14 cellular contexts compared by ENCODE assay signal in genomic region chr1:9068971-9069323, GRCh38. TPM values are rescaled to one million over a fixed set of nuclear protein-coding genes. Genes with fewer than 3 reads are reported as not detected.
DNase-seq lines count a peak whose midpoint lies in the region; ATAC-seq and TF ChIP-seq lines count a peak whose summit lies in the region.
"Had no signal": no experiment of that assay in that cellular context is flagged by ENCODE, and none has a peak within 500 bp of the region (broad histone marks: within the 10 kb centered on the region; RNA-seq: fewer than 3 reads in every experiment).

No MANE protein-coding gene starts in this region.

- H4K8ac ChIP-seq in mesenchymal stem cell (ENCODE audit: low read length): no peak overlapping the region

- H3K18ac ChIP-seq in mesenchymal stem cell (ENCODE audit: low read depth in 1 of 2, low read length in 2 of 2): no peak overlapping the region

- no peaks in the 10 kb centered on the region for H3K9me3 Mint-ChIP-seq in stimulated activated naive CD8-positive, alpha-beta T cell treated with anti-CD3 and anti-CD28 coated beads, Interleukin-15, Interleukin-2, amounts not matched to agents 100 ng/mL and 50 ng/mL, for 24 hours
- no peaks in the 10 kb centered on the region for H3K9me3 Mint-ChIP-seq in activated T-helper 2 cell treated with anti-CD3 and anti-CD28 coated beads, Interferon-gamma antibody, Interleukin-2, Interleukin-4, amounts not matched to agents 10 μg/mL and 5 μg/mL and 100 μg/mL, durations not matched to agents 14 hours and 24 hours and 36 hours

- no peaks in the 10 kb centered on the region for H3K9me3 ChIP-seq in mammary epithelial cell (replicated peaks; ENCODE audit: insufficient read depth, low read length)
- H3K9me3 ChIP-seq in mesenchymal stem cell (ENCODE audit: control insufficient read depth, low read length): no peaks in the 10 kb centered on the region
- H3K9me3 ChIP-seq: BE2C had no signal

- H4K91ac ChIP-seq in mesenchymal stem cell (ENCODE audit: low read length): no peak overlapping the region

- ATAC-seq in stimulated activated naive CD8-positive, alpha-beta T cell treated with anti-CD3 and anti-CD28 coated beads, Interleukin-15, Interleukin-2, amounts not matched to agents 100 U/mL and 50 U/mL, for 24 hours: no peak
- no peak for ATAC-seq in GM18909 (IDR thresholded peaks at IDR 0.05; ENCODE audit: poor library complexity, unreplicated experiment)
- ATAC-seq in GM18517 (IDR thresholded peaks at IDR 0.05; ENCODE audit: unreplicated experiment): no peak

- CTCF ChIA-PET in mammary epithelial cell (lab: Charles Lee; ENCODE audit: low non-redundant PET): no interaction called here

- H2BK5ac ChIP-seq in mesenchymal stem cell (ENCODE audit: low read depth, low read length, poor library complexity, severe bottlenecking): no peak overlapping the region

- no peak for TF ChIP-seq CTCF in mammary epithelial cell (conservative IDR thresholded peaks at IDR 0.05 in 1 of 2, IDR thresholded peaks at IDR 0.05 in 1 of 2; ENCODE audit: extremely low read depth in 1 of 2, insufficient read depth in 1 of 2, low read depth in 1 of 2, low read length in 2 of 2)

- no peaks in the 10 kb centered on the region for H3K36me3 ChIP-seq in mammary epithelial cell (ENCODE audit: insufficient read depth, low read length)
- H3K36me3 ChIP-seq in mesenchymal stem cell (ENCODE audit: control insufficient read depth in 1 of 2, insufficient read depth in 2 of 2, low read depth in 1 of 2, low read length in 2 of 2): no peaks in the 10 kb centered on the region
- H3K36me3 ChIP-seq: BE2C had no signal

- peak overlapping the region; percentile 75 for H2AFZ ChIP-seq in mammary epithelial cell (ENCODE audit: low read depth, low read length)
- H2AFZ ChIP-seq in mesenchymal stem cell (ENCODE audit: low read depth, low read length): no peak overlapping the region

- intact Hi-C loops in mammary epithelial cell (cut with micrococcal nuclease): no loop called here
- intact Hi-C loops in activated T-helper 2 cell treated with anti-CD3 and anti-CD28 coated beads, Interferon-gamma antibody, Interleukin-2, Interleukin-4, amounts not matched to agents 10 μg/mL and 5 μg/mL and 100 μg/mL, durations not matched to agents 14 hours and 24 hours and 36 hours (cut with micrococcal nuclease): no loop called here

- H3K79me1 ChIP-seq in mesenchymal stem cell (replicated peaks; ENCODE audit: low read length, poor library complexity, severe bottlenecking): no peaks in the 10 kb centered on the region

- WGBS in mammary epithelial cell (ENCODE audit: low coverage, missing lambda C conversion rate): 7% methylated on average over 4 of the region's 4 CpGs
- WGBS in mesenchymal stem cell: 97% methylated on average over 4 of the region's 4 CpGs

- H2AK5ac ChIP-seq in mesenchymal stem cell (ENCODE audit: low read length, severe bottlenecking): no peak overlapping the region

- no peak overlapping the region for H3K27ac Mint-ChIP-seq in stimulated activated naive CD8-positive, alpha-beta T cell treated with anti-CD3 and anti-CD28 coated beads, Interleukin-15, Interleukin-2, amounts not matched to agents 100 ng/mL and 50 ng/mL, for 24 hours
- H3K27ac Mint-ChIP-seq in activated T-helper 2 cell treated with anti-CD3 and anti-CD28 coated beads, Interferon-gamma antibody, Interleukin-2, Interleukin-4, amounts not matched to agents 10 μg/mL and 5 μg/mL and 100 μg/mL, durations not matched to agents 14 hours and 24 hours and 36 hours: no peak overlapping the region

- no peak overlapping the region for H3K14ac ChIP-seq in mesenchymal stem cell (ENCODE audit: low read length in 2 of 2)

- no peak overlapping the region for H2BK12ac ChIP-seq in mesenchymal stem cell (ENCODE audit: low read length in 2 of 2)

- H3K27ac ChIP-seq in mammary epithelial cell (ENCODE audit: insufficient read depth, low read depth, low read length): no peak overlapping the region
- peak overlapping the region; percentile 18 for H3K27ac ChIP-seq in mesenchymal stem cell (ENCODE audit: low read length, poor library complexity, severe bottlenecking)

- no peaks in the 10 kb centered on the region for H4K20me1 ChIP-seq in mammary epithelial cell (ENCODE audit: insufficient read depth, low read length)

- peaks cover 11% of the 10 kb centered on the region for H3K4me1 Mint-ChIP-seq in stimulated activated naive CD8-positive, alpha-beta T cell treated with anti-CD3 and anti-CD28 coated beads, Interleukin-15, Interleukin-2, amounts not matched to agents 100 ng/mL and 50 ng/mL, for 24 hours (ENCODE audit: low read depth)
- peaks cover 11% of the 10 kb centered on the region for H3K4me1 Mint-ChIP-seq in activated T-helper 2 cell treated with anti-CD3 and anti-CD28 coated beads, Interferon-gamma antibody, Interleukin-2, Interleukin-4, amounts not matched to agents 10 μg/mL and 5 μg/mL and 100 μg/mL, durations not matched to agents 14 hours and 24 hours and 36 hours (ENCODE audit: low read depth)

- no peak overlapping the region for H3K4ac ChIP-seq in mesenchymal stem cell (ENCODE audit: low read depth in 1 of 2, low read length in 2 of 2)

- dilution Hi-C loops in mammary epithelial cell (cut with HindIII; ENCODE audit: low sequenced_read_pairs): no loop called here

- H3K27me3 Mint-ChIP-seq in stimulated activated naive CD8-positive, alpha-beta T cell treated with anti-CD3 and anti-CD28 coated beads, Interleukin-15, Interleukin-2, amounts not matched to agents 100 ng/mL and 50 ng/mL, for 24 hours: peaks cover under 1% of the 10 kb centered on the region
- H3K27me3 Mint-ChIP-seq in activated T-helper 2 cell treated with anti-CD3 and anti-CD28 coated beads, Interferon-gamma antibody, Interleukin-2, Interleukin-4, amounts not matched to agents 10 μg/mL and 5 μg/mL and 100 μg/mL, durations not matched to agents 14 hours and 24 hours and 36 hours (ENCODE audit: low read depth): peaks cover 25% of the 10 kb centered on the region

- no peaks in the 10 kb centered on the region for H3K79me2 ChIP-seq in mammary epithelial cell (ENCODE audit: insufficient read depth, low read length)

- H3K23ac ChIP-seq in mesenchymal stem cell (ENCODE audit: low read length in 2 of 2): no peak overlapping the region

- no peaks in the 10 kb centered on the region for H3K36me3 Mint-ChIP-seq in stimulated activated naive CD8-positive, alpha-beta T cell treated with anti-CD3 and anti-CD28 coated beads, Interleukin-15, Interleukin-2, amounts not matched to agents 100 ng/mL and 50 ng/mL, for 24 hours (ENCODE audit: low read depth)
- no peaks in the 10 kb centered on the region for H3K36me3 Mint-ChIP-seq in activated T-helper 2 cell treated with anti-CD3 and anti-CD28 coated beads, Interferon-gamma antibody, Interleukin-2, Interleukin-4, amounts not matched to agents 10 μg/mL and 5 μg/mL and 100 μg/mL, durations not matched to agents 14 hours and 24 hours and 36 hours (ENCODE audit: low read depth)

- H3K4me3 ChIP-seq in mammary epithelial cell (replicated peaks in 1 of 3; ENCODE audit: insufficient read depth in 1 of 3, low read depth in 2 of 3, low read length in 3 of 3) (no peak overlapping the region), mesenchymal stem cell (ENCODE audit: insufficient read depth in 1 of 2, low read depth in 1 of 2, low read length in 2 of 2) (peak overlapping the region in 1 of 2 experiments; percentile 69)

- H3K4me1 ChIP-seq in mammary epithelial cell (ENCODE audit: insufficient read depth, low read length) (peaks cover 15% of the 10 kb centered on the region), mesenchymal stem cell (ENCODE audit: control insufficient read depth, insufficient read depth, low read depth, low read length) (peaks cover 20% of the 10 kb centered on the region)
- H3K4me1 ChIP-seq: BE2C had no signal

- H3K27me3 ChIP-seq in mammary epithelial cell (ENCODE audit: insufficient read depth, low read length) (no peaks in the 10 kb centered on the region), mesenchymal stem cell (ENCODE audit: control insufficient read depth in 1 of 2, insufficient read depth in 1 of 2, low read length in 2 of 2) (no peaks in the 10 kb centered on the region)
- H3K27me3 ChIP-seq: BE2C had no signal

- H3K4me3 Mint-ChIP-seq in stimulated activated naive CD8-positive, alpha-beta T cell treated with anti-CD3 and anti-CD28 coated beads, Interleukin-15, Interleukin-2, amounts not matched to agents 100 ng/mL and 50 ng/mL, for 24 hours: peak overlapping the region; percentile 52
- H3K4me3 Mint-ChIP-seq in activated T-helper 2 cell treated with anti-CD3 and anti-CD28 coated beads, Interferon-gamma antibody, Interleukin-2, Interleukin-4, amounts not matched to agents 10 μg/mL and 5 μg/mL and 100 μg/mL, durations not matched to agents 14 hours and 24 hours and 36 hours (ENCODE audit: low read depth): no peak overlapping the region

- H3K9ac ChIP-seq in mammary epithelial cell (ENCODE audit: insufficient read depth, low read length) (no peak overlapping the region), mesenchymal stem cell (ENCODE audit: low read length) (peak overlapping the region; percentile 86)

- BruUV-seq in mammary epithelial cell (replicated peaks; lab: Mats Ljungman, UMichigan): no TSS peak

- H3K4me2 ChIP-seq in mammary epithelial cell (ENCODE audit: insufficient read depth, low read depth, low read length): peak overlapping the region; percentile 59
- no peak overlapping the region for H3K4me2 ChIP-seq in mesenchymal stem cell (ENCODE audit: low read length, poor library complexity, severe bottlenecking)

- peak overlapping the region; percentile 20 for H2BK120ac ChIP-seq in mesenchymal stem cell (ENCODE audit: low read depth, low read length)

- no peak for DNase-seq in stimulated activated naive CD8-positive, alpha-beta T cell treated with anti-CD3 and anti-CD28 coated beads, Interleukin-15, Interleukin-2, amounts not matched to agents 100 U/mL and 50 U/mL, for 24 hours
- DNase-seq in mammary epithelial cell: no peak
- no peak for DNase-seq in mesenchymal stem cell
- no peak for DNase-seq in NCI-H1048 (lab: John Stamatoyannopoulos, UW)
- no peak for DNase-seq in activated T-helper 2 cell treated with anti-CD3 and anti-CD28 coated beads, Interferon-gamma antibody, Interleukin-2, Interleukin-4, amounts not matched to agents 10 μg/mL and 5 μg/mL and 100 μg/mL, durations not matched to agents 14 hours and 24 hours and 36 hours (ENCODE audit: low spot score)
- DNase-seq: activated effector memory CD4-positive, alpha-beta T cell treated with anti-CD3 and anti-CD28 coated beads, Interleukin-2, amount 50 U/mL, for 16 hours; BE2C; NCI-H1436 treated with DMSO at 0.1 percent for 48 hours; stimulated activated naive CD4-positive, alpha-beta T cell had no signal

- in situ Hi-C loops in mammary epithelial cell (cut with MboI; ENCODE audit: low sequenced_read_pairs in 2 of 2): no loop called here

- H2BK15ac ChIP-seq in mesenchymal stem cell (ENCODE audit: low read depth, poor library complexity, severe bottlenecking): no peak overlapping the region

RNA-seq across cellular contexts. Expression of gene SLC2A5, which starts 0.5 kb away (rescaled TPM):
- under 1 TPM; under 0.01 to 0.38 TPM for total RNA-seq in mammary epithelial cell
- polyA plus RNA-seq in mammary epithelial cell: 0.19 TPM
- not detected for polyA minus RNA-seq in mammary epithelial cell
- polyA plus RNA-seq in mesenchymal stem cell (2013, experiment 1 of 2): 0.12 TPM
- polyA plus RNA-seq in mesenchymal stem cell (2013, experiment 2 of 2): 0.05 TPM
- not detected in 2 replicates for total RNA-seq in activated T-helper 2 cell treated with anti-CD3 and anti-CD28 coated beads, Interferon-gamma antibody, Interleukin-2, Interleukin-4, amounts not matched to agents 10 μg/mL and 5 μg/mL and 100 μg/mL, durations not matched to agents 14 hours and 24 hours and 36 hours

RNA-seq across cellular contexts. Expression of gene SLC2A7, which starts 42.7 kb away (rescaled TPM):
- not detected for total RNA-seq in mammary epithelial cell
- not detected for polyA plus RNA-seq in mammary epithelial cell
- not detected for polyA minus RNA-seq in mammary epithelial cell
- polyA plus RNA-seq in mesenchymal stem cell (2013, experiment 1 of 2): not detected
- not detected for polyA plus RNA-seq in mesenchymal stem cell (2013, experiment 2 of 2)
- not detected in 2 replicates for total RNA-seq in activated T-helper 2 cell treated with anti-CD3 and anti-CD28 coated beads, Interferon-gamma antibody, Interleukin-2, Interleukin-4, amounts not matched to agents 10 μg/mL and 5 μg/mL and 100 μg/mL, durations not matched to agents 14 hours and 24 hours and 36 hours
- total RNA-seq: omental fat pad; T-helper 2 cell treated with Interferon-gamma antibody and Interleukin-4, amounts not matched to agents 100 ng/mL and 5 ng/mL, for 36 hours had no signal

RNA-seq across cellular contexts. Expression of gene GPR157, which starts 60.0 kb away (rescaled TPM):
- 10 to 100 TPM in 1 of 2 donors, 1 to 10 TPM in 1; 7.2 to 10.4 TPM for total RNA-seq in mammary epithelial cell
- 2.3 TPM for polyA plus RNA-seq in mammary epithelial cell
- 16.1 TPM for polyA minus RNA-seq in mammary epithelial cell
- polyA plus RNA-seq in mesenchymal stem cell (2013, experiment 1 of 2): 2.7 TPM
- 2.9 TPM for polyA plus RNA-seq in mesenchymal stem cell (2013, experiment 2 of 2)
- total RNA-seq in activated T-helper 2 cell treated with anti-CD3 and anti-CD28 coated beads, Interferon-gamma antibody, Interleukin-2, Interleukin-4, amounts not matched to agents 10 μg/mL and 5 μg/mL and 100 μg/mL, durations not matched to agents 14 hours and 24 hours and 36 hours: 6.9 and 7.7 TPM in 2 replicates
